Comparison of ENCODE assay signal across 8 cellular contexts in genomic region chr3:98732239-98733054, GRCh38. TPM values are rescaled to one million over a fixed set of nuclear protein-coding genes. Genes with fewer than 3 reads are reported as not detected.
DNase-seq lines count a peak whose midpoint lies in the region; ATAC-seq lines count a peak whose summit lies in the region.

No MANE protein-coding gene starts in this region.

- H3K4me1 Mint-ChIP-seq in CD4-positive, alpha-beta memory T cell, result peaks cover 13 to 19% (median 16%) of the 10 kb centered on the region in 4 donors
- peaks cover 54% of the 10 kb centered on the region for H3K4me1 Mint-ChIP-seq in dendritic cell treated with granulocyte-macrophage colony-stimulating factor and Interleukin-4, amounts not matched to agents 40 ng/mL and 50 ng/mL, for 4 days (ENCODE audit: low read depth)
- peaks cover 16 to 30% of the 10 kb centered on the region in 2 donors for H3K4me1 Mint-ChIP-seq in stimulated activated naive B cell treated with anti-CD40 and anti-IgM and Interleukin-4, amounts not matched to agents 10 μg/mL and 1 μg/mL and 100 μg/mL, for 72 hours

- ATAC-seq in GM19025 (IDR thresholded peaks at IDR 0.05; ENCODE audit: low read depth, unreplicated experiment) (peak; percentile 29), HG03354 (IDR thresholded peaks at IDR 0.05; ENCODE audit: poor library complexity, severe bottlenecking, unreplicated experiment) (peak; percentile 57)
- ATAC-seq in stimulated activated naive B cell treated with anti-CD40 and anti-IgM and Interleukin-4, amounts not matched to agents 10 μg/mL and 1 μg/mL and 100 μg/mL, for 72 hours (replicated peaks), result peak; percentile 44 to 53

- no peak overlapping the region for H3K4me3 ChIP-seq in CD4-positive, alpha-beta memory T cell (ENCODE audit: low read length in 2 of 2)

- no peaks in the 10 kb centered on the region for H3K9me3 ChIP-seq in CD4-positive, alpha-beta memory T cell (ENCODE audit: control insufficient read depth in 1 of 2, low read length in 2 of 2)

- intact Hi-C loops in CD4-positive, alpha-beta memory T cell (cut with micrococcal nuclease), result no loop called here
- intact Hi-C loops in dendritic cell treated with granulocyte-macrophage colony-stimulating factor and Interleukin-4, amounts not matched to agents 40 ng/mL and 50 ng/mL, for 4 days (cut with micrococcal nuclease), result loop anchor here (2.0 to 5.0 kb wide), 4 partner anchors 28 to 130 kb away; no protein-coding TSS in a partner anchor

- H3K4me3 Mint-ChIP-seq in CD4-positive, alpha-beta memory T cell, result peak overlapping the region; percentile 66 to 82 (median 76)
- H3K4me3 Mint-ChIP-seq in dendritic cell treated with granulocyte-macrophage colony-stimulating factor and Interleukin-4, amounts not matched to agents 40 ng/mL and 50 ng/mL, for 4 days, result peak overlapping the region; percentile 96
- peak overlapping the region; percentile 80 to 89 for H3K4me3 Mint-ChIP-seq in stimulated activated naive B cell treated with anti-CD40 and anti-IgM and Interleukin-4, amounts not matched to agents 10 μg/mL and 1 μg/mL and 100 μg/mL, for 72 hours

- peaks cover 37 to 41% of the 10 kb centered on the region in 2 donors for H3K27me3 Mint-ChIP-seq in CD4-positive, alpha-beta memory T cell
- H3K27me3 Mint-ChIP-seq in dendritic cell treated with granulocyte-macrophage colony-stimulating factor and Interleukin-4, amounts not matched to agents 40 ng/mL and 50 ng/mL, for 4 days, result peaks cover 1% of the 10 kb centered on the region
- peaks cover 55 to 59% of the 10 kb centered on the region in 2 donors for H3K27me3 Mint-ChIP-seq in stimulated activated naive B cell treated with anti-CD40 and anti-IgM and Interleukin-4, amounts not matched to agents 10 μg/mL and 1 μg/mL and 100 μg/mL, for 72 hours

- no peaks in the 10 kb centered on the region for H3K36me3 Mint-ChIP-seq in CD4-positive, alpha-beta memory T cell
- peaks cover 15% of the 10 kb centered on the region for H3K36me3 Mint-ChIP-seq in dendritic cell treated with granulocyte-macrophage colony-stimulating factor and Interleukin-4, amounts not matched to agents 40 ng/mL and 50 ng/mL, for 4 days (ENCODE audit: low read depth)
- no peaks in the 10 kb centered on the region for H3K36me3 Mint-ChIP-seq in stimulated activated naive B cell treated with anti-CD40 and anti-IgM and Interleukin-4, amounts not matched to agents 10 μg/mL and 1 μg/mL and 100 μg/mL, for 72 hours

- CTCF ChIA-PET in CD4-positive, alpha-beta memory T cell (lab: Charles Lee; ENCODE audit: partially characterized antibody), result interaction anchor here (1.3 kb wide), 1 partner anchor 10 kb away, joined by 3 read pairs; no protein-coding TSS in a partner anchor

- H3K27me3 ChIP-seq in CD4-positive, alpha-beta memory T cell (ENCODE audit: insufficient read depth, low read length), result peaks cover 20% of the 10 kb centered on the region

- POLR2A ChIA-PET in CD4-positive, alpha-beta memory T cell (lab: Charles Lee; ENCODE audit: partially characterized antibody), result no interaction called here

- H3K4me1 ChIP-seq in CD4-positive, alpha-beta memory T cell (ENCODE audit: insufficient read depth, low read length), result peaks cover 25% of the 10 kb centered on the region

- DNase-seq in CD4-positive, alpha-beta memory T cell, result no peak
- peak; percentile 74 for DNase-seq in SHP77 treated with DMSO at 0.1 percent for 48 hours (lab: John Stamatoyannopoulos, UW)
- peak; percentile 86 for DNase-seq in left kidney (ENCODE audit: low read depth, low spot score)
- peak; percentile 2 for DNase-seq in stimulated activated naive B cell treated with anti-CD40 and anti-IgM and Interleukin-4, amounts not matched to agents 10 μg/mL and 1 μg/mL and 100 μg/mL, for 72 hours
- DNase-seq in NK-92 (lab: John Stamatoyannopoulos, UW; ENCODE audit: unreplicated experiment), result no peak

- H3K27ac ChIP-seq in CD4-positive, alpha-beta memory T cell (ENCODE audit: low read depth, low read length), result no peak overlapping the region

- no peaks in the 10 kb centered on the region for H3K36me3 ChIP-seq in CD4-positive, alpha-beta memory T cell (ENCODE audit: insufficient read depth, low read length)

- peaks cover 0 to 1% (median 0%) of the 10 kb centered on the region in 8 donors for H3K9me3 Mint-ChIP-seq in CD4-positive, alpha-beta memory T cell
- no peaks in the 10 kb centered on the region for H3K9me3 Mint-ChIP-seq in dendritic cell treated with granulocyte-macrophage colony-stimulating factor and Interleukin-4, amounts not matched to agents 40 ng/mL and 50 ng/mL, for 4 days
- no peaks in the 10 kb centered on the region for H3K9me3 Mint-ChIP-seq in stimulated activated naive B cell treated with anti-CD40 and anti-IgM and Interleukin-4, amounts not matched to agents 10 μg/mL and 1 μg/mL and 100 μg/mL, for 72 hours

- no peak overlapping the region for H3K27ac Mint-ChIP-seq in CD4-positive, alpha-beta memory T cell
- peak overlapping the region; percentile 92 for H3K27ac Mint-ChIP-seq in dendritic cell treated with granulocyte-macrophage colony-stimulating factor and Interleukin-4, amounts not matched to agents 40 ng/mL and 50 ng/mL, for 4 days
- no peak overlapping the region for H3K27ac Mint-ChIP-seq in stimulated activated naive B cell treated with anti-CD40 and anti-IgM and Interleukin-4, amounts not matched to agents 10 μg/mL and 1 μg/mL and 100 μg/mL, for 72 hours

RNA-seq across cellular contexts. Expression of gene ST3GAL6, which starts 30.7 kb away (rescaled TPM):
- 1 to 10 TPM in 1 of 2 experiments, under 1 TPM in 1; 0.50 to 1.3 TPM for total RNA-seq in CD4-positive, alpha-beta memory T cell
- polyA plus RNA-seq in CD4-positive, alpha-beta memory T cell, result under 1 TPM in 1 of 2 donors, not detected in 1; 0.15 TPM

Comparison
In these comparisons a context has a peak if more than half of its experiments do, and no peak if none do; other contexts are left out.
1. DNase-seq: peak in SHP77 treated with DMSO at 0.1 percent for 48 hours (single experiment), left kidney (single experiment) and stimulated activated naive B cell treated with anti-CD40 and anti-IgM and Interleukin-4, amounts not matched to agents 10 μg/mL and 1 μg/mL and 100 μg/mL, for 72 hours (single experiment); none in CD4-positive, alpha-beta memory T cell (0 of 5) and NK-92 (single experiment).
2. Peak in every context shown above with its lines, with median percentiles within 50 percentile points of each other: H3K4me3 Mint-ChIP-seq and ATAC-seq.